ENCODE assay signal across 8 cellular contexts in genomic region chr19:48624067-48624594, GRCh38. TPM values are rescaled to one million over a fixed set of nuclear protein-coding genes. Genes with fewer than 3 reads are reported as not detected.
DNase-seq lines count a peak whose midpoint lies in the region; ATAC-seq and TF ChIP-seq lines count a peak whose summit lies in the region.

No MANE protein-coding gene starts in this region.

- peaks cover 36 to 55% (median 49%) of the 10 kb centered on the region in 3 donors for H3K4me1 Mint-ChIP-seq in T-cell

- TF ChIP-seq CTCF in NB4 (IDR thresholded peaks at IDR 0.05; ENCODE audit: low read depth, low read length) (no peak), adrenal gland (IDR thresholded peaks at IDR 0.05) (peak in 1 of 6 experiments; percentile 12), tibial nerve (IDR thresholded peaks at IDR 0.05) (peak in 1 of 5 experiments; percentile 28)

- H3K9ac ChIP-seq in trophoblast cell (ENCODE audit: low read length): peak overlapping the region; percentile 81

- H3K18ac ChIP-seq in trophoblast cell (ENCODE audit: low read length): peak overlapping the region; percentile 45

- peak overlapping the region; percentile 46 for H2BK120ac ChIP-seq in trophoblast cell (ENCODE audit: insufficient read depth, low read length, poor library complexity)

- H2AFZ ChIP-seq in trophoblast cell (ENCODE audit: insufficient read depth, low read length, poor library complexity): peak overlapping the region; percentile 83

- no peaks in the 10 kb centered on the region for H3K27me3 ChIP-seq in adrenal gland
- no peaks in the 10 kb centered on the region for H3K27me3 ChIP-seq in trophoblast cell (ENCODE audit: insufficient read depth, low read length)
- H3K27me3 ChIP-seq in tibial nerve: no peaks in the 10 kb centered on the region

- H3K27ac ChIP-seq in adrenal gland (peak overlapping the region; percentile 34 to 89 (median 75)), trophoblast cell (ENCODE audit: low read depth, low read length) (peak overlapping the region; percentile 76), tibial nerve (peak overlapping the region; percentile 68 to 94 (median 90))

- no peak overlapping the region for H2BK12ac ChIP-seq in trophoblast cell (ENCODE audit: low read length)

- peak overlapping the region; percentile 78 to 81 (median 79) for H3K4me3 Mint-ChIP-seq in T-cell

- H3K14ac ChIP-seq in trophoblast cell (ENCODE audit: low read length): peak overlapping the region; percentile 1

- peaks cover 17% of the 10 kb centered on the region for H3K36me3 Mint-ChIP-seq in T-cell

- POLR2A ChIA-PET in T-cell (lab: Charles Lee): no interaction called here

- intact Hi-C loops in adrenal gland (cut with DNase I) (no loop called here), cardiac septum (cut with DNase I) (no loop called here)

- DNase-seq in DMS79 (lab: John Stamatoyannopoulos, UW) (peak; percentile 95), GOT3 (lab: John Stamatoyannopoulos, UW) (peak; percentile 71), NB4 (ENCODE audit: low read depth) (peak; percentile 100), T-cell (peak; percentile 77 to 97 (median 86)), adrenal gland (peak; percentile 97 to 99 (median 98)), cardiac septum (ENCODE audit: low spot score) (peak; percentile 99), trophoblast cell (peak; percentile 96 to 97), tibial nerve (ENCODE audit: low spot score in 2 of 2) (peak; percentile 92 to 97)

- ATAC-seq in T-cell (replicated peaks in 1 of 4): peak; percentile 74 to 79 (median 77)

- H3K27me3 Mint-ChIP-seq in T-cell: no peaks in the 10 kb centered on the region

- H3K36me3 ChIP-seq in adrenal gland (replicated peaks in 1 of 2) (no peaks in the 10 kb centered on the region), trophoblast cell (ENCODE audit: control insufficient read depth in 1 of 2, insufficient read depth in 2 of 2, low read length in 2 of 2) (peaks cover 2 to 3% of the 10 kb centered on the region in 2 experiments), tibial nerve (peaks cover 0 to 44% (median 0%) of the 10 kb centered on the region in 3 donors)

- TF ChIP-seq POLR2A in NB4 (IDR thresholded peaks at IDR 0.05; ENCODE audit: extremely low read depth, insufficient read length) (no peak), adrenal gland (IDR thresholded peaks at IDR 0.05) (peak in 1 of 2 donors; percentile 18), tibial nerve (IDR thresholded peaks at IDR 0.05) (peak in 1 of 2 donors; percentile 43)

- H3K79me1 ChIP-seq in trophoblast cell (ENCODE audit: low read length): peaks cover 7% of the 10 kb centered on the region

- peak overlapping the region; percentile 93 for H3K4me2 ChIP-seq in trophoblast cell (ENCODE audit: low read length)

- WGBS in adrenal gland, 4 donors: 0 to 1% (median 1%) methylated on average over 9 to 40 of the region's 40 CpGs
- no CpG with 5 or more reads among the region's 40 CpGs for WGBS in trophoblast cell (ENCODE audit: extremely low coverage, insufficient coverage, insufficient read length)
- WGBS in tibial nerve, 2 donors: 1 to 2% methylated on average over 39 to 40 of the region's 40 CpGs

- peak overlapping the region; percentile 96 for H3K27ac Mint-ChIP-seq in T-cell

- peak overlapping the region; percentile 94 for H4K8ac ChIP-seq in trophoblast cell (ENCODE audit: low read depth, low read length)

- no peaks in the 10 kb centered on the region for H3K79me2 ChIP-seq in trophoblast cell (ENCODE audit: control insufficient read depth, insufficient read depth, low read length, poor library complexity)

- no peak overlapping the region for H3K23ac ChIP-seq in trophoblast cell (ENCODE audit: low read length)

- H2BK5ac ChIP-seq in trophoblast cell (ENCODE audit: low read depth, low read length, poor library complexity): peak overlapping the region; percentile 67

- peak overlapping the region; percentile 80 for H4K12ac ChIP-seq in trophoblast cell (ENCODE audit: low read depth, low read length)

- peak overlapping the region; percentile 74 for H4K91ac ChIP-seq in trophoblast cell (ENCODE audit: low read depth, low read length)

- peak overlapping the region; percentile 44 for H3K4ac ChIP-seq in trophoblast cell (ENCODE audit: low read depth, low read length)

- H3K9me3 Mint-ChIP-seq in T-cell: no peaks in the 10 kb centered on the region

- CTCF ChIA-PET in T-cell (lab: Charles Lee): interaction anchor here in 1 of 2 donors (0.6 kb wide), 1 partner anchor 305 kb away, joined by 3 read pairs; no protein-coding TSS in a partner anchor

- H3K4me3 ChIP-seq in NB4 (ENCODE audit: low read depth, low read length) (peak overlapping the region; percentile 74), adrenal gland (peak overlapping the region in 2 of 4 donors; percentile 44 to 65), trophoblast cell (ENCODE audit: low read depth, low read length) (peak overlapping the region; percentile 80), tibial nerve (peak overlapping the region; percentile 40 to 58 (median 48))

- peak; percentile 67 to 68 for TF ChIP-seq EP300 in tibial nerve (IDR thresholded peaks at IDR 0.05)

- H3K9me3 ChIP-seq in adrenal gland (replicated peaks in 1 of 3) (no peaks in the 10 kb centered on the region), trophoblast cell (ENCODE audit: insufficient read depth, low read depth, low read length) (no peaks in the 10 kb centered on the region), tibial nerve (no peaks in the 10 kb centered on the region)

- H3K4me1 ChIP-seq in adrenal gland (replicated peaks in 1 of 2): peaks cover 22 to 30% of the 10 kb centered on the region in 2 donors
- H3K4me1 ChIP-seq in trophoblast cell (ENCODE audit: control insufficient read depth in 1 of 2, insufficient read depth in 2 of 2, low read length in 2 of 2): peaks cover 6 to 10% of the 10 kb centered on the region in 2 experiments
- peaks cover 0 to 65% (median 24%) of the 10 kb centered on the region in 4 donors for H3K4me1 ChIP-seq in tibial nerve

- no peak overlapping the region for H2AK5ac ChIP-seq in trophoblast cell (ENCODE audit: low read length)

RNA-seq across cellular contexts. Expression of gene SPHK2, which starts 4.8 kb away (rescaled TPM):
- total RNA-seq in T-cell (10 to 100 TPM; 18.0 to 37.0 (median 31.8) TPM), adrenal gland (10 to 100 TPM; 11.7 to 27.9 (median 18.5) TPM), cardiac septum (8.5 TPM), tibial nerve (10 to 100 TPM; 28.0 to 34.7 (median 30.1) TPM)
- polyA plus RNA-seq in adrenal gland: 10 to 100 TPM in 2 of 3 donors, 1 to 10 TPM in 1; 4.3 to 29.9 (median 12.6) TPM
- 14.1 and 14.9 TPM in 2 replicates for polyA plus RNA-seq in trophoblast cell (2013)

RNA-seq across cellular contexts. Expression of gene RPL18, which starts 5.2 kb away (rescaled TPM):
- 1,000 to 10,000 TPM; 2,370 to 2,784 (median 2,662) TPM for total RNA-seq in T-cell
- total RNA-seq in adrenal gland: 1,000 to 10,000 TPM; 1,183 to 3,315 (median 1,866) TPM
- polyA plus RNA-seq in adrenal gland: 1,000 to 10,000 TPM in 2 of 3 donors, 100 to 1,000 TPM in 1; 575 to 5,137 (median 3,671) TPM
- total RNA-seq in cardiac septum: 437 TPM
- 1,727 and 1,729 TPM in 2 replicates for polyA plus RNA-seq in trophoblast cell (2013)
- total RNA-seq in tibial nerve: 1,000 to 10,000 TPM; 2,253 to 3,141 (median 2,490) TPM

RNA-seq across cellular contexts. Expression of gene FAM83E, which starts 9.3 kb away (rescaled TPM):
- total RNA-seq in T-cell: 1 to 10 TPM in 4 of 5 donors, not detected in 1; 2.3 to 3.0 (median 2.7) TPM
- under 1 TPM in 1 of 8 donors, not detected in 7; 0.75 TPM for total RNA-seq in adrenal gland
- 1 to 10 TPM in 1 of 3 donors, under 1 TPM in 1, not detected in 1; 0.24 to 1.6 TPM for polyA plus RNA-seq in adrenal gland
- not detected for total RNA-seq in cardiac septum
- 0.07 TPM in 2 replicates for polyA plus RNA-seq in trophoblast cell (2013)
- total RNA-seq in tibial nerve: not detected

RNA-seq across cellular contexts. Expression of gene DBP, which starts 13.0 kb away (rescaled TPM):
- total RNA-seq in T-cell (10 to 100 TPM; 24.5 to 57.2 (median 56.0) TPM), adrenal gland (10 to 100 TPM; 30.1 to 78.3 (median 56.8) TPM), cardiac septum (4.4 TPM), tibial nerve (10 to 100 TPM in 2 of 4 donors, 1 to 10 TPM in 2; 2.4 to 20.1 (median 10.1) TPM)
- polyA plus RNA-seq in adrenal gland: 10 to 100 TPM; 11.5 to 80.6 (median 57.9) TPM
- polyA plus RNA-seq in trophoblast cell (2013): 0.90 and 0.94 TPM in 2 replicates

RNA-seq across cellular contexts. Expression of gene SPACA4, which starts 17.6 kb away (rescaled TPM):
- total RNA-seq in T-cell (not detected), adrenal gland (not detected), cardiac septum (not detected), tibial nerve (not detected)
- polyA plus RNA-seq in adrenal gland: not detected
- not detected in 2 replicates for polyA plus RNA-seq in trophoblast cell (2013)
